In the genomic region with DNA sequence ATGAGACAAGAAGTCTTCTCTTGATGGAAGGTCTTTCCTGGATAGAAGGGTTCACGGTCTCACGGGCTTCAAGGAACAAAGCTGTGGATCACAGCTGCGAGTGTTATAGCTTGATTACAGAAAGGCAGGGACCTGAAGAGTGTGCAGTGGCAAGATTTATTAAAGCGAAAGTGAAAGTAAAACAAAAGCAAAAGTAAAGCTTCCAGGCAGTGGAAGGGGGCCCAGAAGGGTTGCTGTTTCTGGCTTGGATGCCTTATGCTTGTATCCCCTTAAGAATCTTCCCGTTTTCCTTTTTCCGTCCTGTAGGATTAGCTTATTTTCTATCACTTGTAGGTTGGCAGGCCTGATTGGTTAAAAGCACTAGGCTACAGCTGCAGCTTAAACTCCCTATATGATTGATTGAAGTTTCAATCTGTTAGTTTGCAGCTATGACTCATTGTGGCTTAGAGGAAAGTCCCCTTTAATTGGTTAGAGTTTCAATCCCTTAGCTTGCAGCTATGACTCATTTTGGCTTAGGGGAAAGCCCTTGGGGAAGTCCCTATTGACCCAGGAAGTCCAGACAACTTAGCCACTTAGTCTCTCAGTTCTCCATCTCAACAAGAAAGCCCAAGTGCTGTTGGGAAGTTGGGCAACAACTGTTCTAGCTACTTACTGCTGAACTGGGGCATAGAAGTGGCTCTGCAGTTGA, we compare ENCODE assay signal across 9 cellular contexts.
DNase-seq lines count a peak whose midpoint lies in the region; ATAC-seq and TF ChIP-seq lines count a peak whose summit lies in the region.
"Had no signal": no experiment of that assay in that cellular context is flagged by ENCODE, and none has a peak within 500 bp of the region (broad histone marks: within the 10 kb centered on the region; RNA-seq: fewer than 3 reads in every experiment).

No MANE protein-coding gene starts in this region.

- no peaks in the 10 kb centered on the region for H3K4me1 ChIP-seq in thoracic aorta (ENCODE audit: control insufficient read depth in 1 of 2, low read depth in 2 of 2)
- H3K4me1 ChIP-seq: BLaER1 had no signal

- in situ Hi-C loops in G401 (cut with HindIII; ENCODE audit: low sequenced_read_pairs) = no loop called here

- H3K27ac ChIP-seq in thoracic aorta = no peak overlapping the region
- H3K27ac ChIP-seq: BLaER1 had no signal

- DNase-seq in activated T-cell treated with anti-CD3 and anti-CD28 coated beads for 4 hours = peak; percentile 8
- DNase-seq in activated T-cell treated with anti-CD3 and anti-CD28 coated beads, Interleukin-2, amount 50 U/mL, for 1 hour = no peak
- no peak for DNase-seq in LNCaP clone FGC (ENCODE audit: low read depth)
- peak; percentile 25 for DNase-seq in amniotic epithelial cell (ENCODE audit: low read depth)
- no peak for DNase-seq in thoracic aorta (ENCODE audit: low spot score)
- DNase-seq in G401 (ENCODE audit: low spot score) = no peak
- DNase-seq in NAMALWA (ENCODE audit: low spot score) = no peak

- no peaks in the 10 kb centered on the region for H3K9me3 ChIP-seq in thoracic aorta
- H3K9me3 ChIP-seq: BLaER1 had no signal

- no peaks in the 10 kb centered on the region for H3K36me3 ChIP-seq in thoracic aorta
- H3K36me3 ChIP-seq: BLaER1 had no signal

- no peaks in the 10 kb centered on the region for H3K27me3 ChIP-seq in thoracic aorta (replicated peaks; ENCODE audit: insufficient read depth)
- H3K27me3 ChIP-seq: BLaER1 had no signal

- TF ChIP-seq CTCF in LNCaP clone FGC (IDR thresholded peaks at IDR 0.05; ENCODE audit: control insufficient read depth, extremely low read depth, insufficient read depth) (no peak), thoracic aorta (IDR thresholded peaks at IDR 0.05) (no peak)

- ATAC-seq in thoracic aorta (ENCODE audit: insufficient number of reproducible peaks, low FRiP score, low read depth) (no peak), SK-N-SH treated with all-trans-retinoic acid at 6 μM for 48 hours (no peak)

- H3K4me3 ChIP-seq in LNCaP clone FGC (ENCODE audit: low read depth, low read length) (peak overlapping the region; percentile 15; the same call in 1 of the 2 replicates), thoracic aorta (peak overlapping the region; percentile 33)
- H3K4me3 ChIP-seq: BLaER1 had no signal

TF ChIP-seq in SK-N-SH treated with all-trans-retinoic acid at 6 μM for 48 hours, 23 proteins besides CTCF, POLR2A, EP300 and RAD21:
- TF ChIP-seq PPARA (CRISPR knock-in tag; IDR thresholded peaks at IDR 0.05; ENCODE audit: borderline replicate concordance) = no peak
- TF ChIP-seq TCF4 (CRISPR knock-in tag; IDR thresholded peaks at IDR 0.05; ENCODE audit: borderline replicate concordance) = no peak
- no peak for TF ChIP-seq CSRNP3 (CRISPR knock-in tag; IDR thresholded peaks at IDR 0.05)
- no peak for TF ChIP-seq ZFP30 (CRISPR knock-in tag; IDR thresholded peaks at IDR 0.05)
- TF ChIP-seq BACH2 (CRISPR knock-in tag; IDR thresholded peaks at IDR 0.05; ENCODE audit: borderline replicate concordance) = no peak
- no peak for TF ChIP-seq SNAI2 (CRISPR knock-in tag; IDR thresholded peaks at IDR 0.05)
- no peak for TF ChIP-seq OSR1 (CRISPR knock-in tag; IDR thresholded peaks at IDR 0.05)
- TF ChIP-seq ESRRG (CRISPR knock-in tag; IDR thresholded peaks at IDR 0.05) = no peak
- no peak for TF ChIP-seq ZNF8 (CRISPR knock-in tag; IDR thresholded peaks at IDR 0.05)
- no peak for TF ChIP-seq CSDC2 (CRISPR knock-in tag; IDR thresholded peaks at IDR 0.05)
- TF ChIP-seq ZC3H10 (CRISPR knock-in tag; IDR thresholded peaks at IDR 0.05) = no peak
- TF ChIP-seq RARB (CRISPR knock-in tag; IDR thresholded peaks at IDR 0.05) = no peak

Comparison
In these comparisons a context has a peak if more than half of its experiments do, and no peak if none do; other contexts are left out.
1. DNase-seq: peak in activated T-cell treated with anti-CD3 and anti-CD28 coated beads for 4 hours (single experiment) and amniotic epithelial cell (single experiment); none in activated T-cell treated with anti-CD3 and anti-CD28 coated beads, Interleukin-2, amount 50 U/mL, for 1 hour (single experiment), LNCaP clone FGC (single experiment), thoracic aorta (single experiment), G401 (single experiment) and NAMALWA (single experiment).